Comparison of ENCODE assay signal across 10 cellular contexts in genomic region chr16:252366-253337, GRCh38. TPM values are rescaled to one million over a fixed set of nuclear protein-coding genes. Genes with fewer than 3 reads are reported as not detected.
DNase-seq lines count a peak whose midpoint lies in the region; TF ChIP-seq lines count a peak whose summit lies in the region.
"Had no signal": no experiment of that assay in that cellular context is flagged by ENCODE, and none has a peak within 500 bp of the region (broad histone marks: within the 10 kb centered on the region; RNA-seq: fewer than 3 reads in every experiment).

No MANE protein-coding gene starts in this region.

- H3K9me3 ChIP-seq in stomach (no peaks in the 10 kb centered on the region), MG63 (no peaks in the 10 kb centered on the region)
- H3K9me3 ChIP-seq: A549 had no signal

- H3K9me3 Mint-ChIP-seq in activated T-cell treated with anti-CD3 and anti-CD28 coated beads, Interleukin-2, amount 50 U/mL, for 24 hours, result no peaks in the 10 kb centered on the region

- H3K27ac Mint-ChIP-seq in activated T-cell treated with anti-CD3 and anti-CD28 coated beads, Interleukin-2, amount 50 U/mL, for 24 hours, result peak overlapping the region; percentile 76

- no peak for TF ChIP-seq EP300 in stomach (IDR thresholded peaks at IDR 0.05)

- H3K27me3 ChIP-seq in stomach, result no peaks in the 10 kb centered on the region
- no peaks in the 10 kb centered on the region for H3K27me3 ChIP-seq in MG63

- no peaks in the 10 kb centered on the region for H3K27me3 Mint-ChIP-seq in activated T-cell treated with anti-CD3 and anti-CD28 coated beads, Interleukin-2, amount 50 U/mL, for 24 hours

- intact Hi-C loops in stomach (cut with DNase I; ENCODE audit: low total_unique reads), result no loop called here

- WGBS in stomach, 5 donors, result 33 to 53% (median 39%) methylated on average over 30 of the region's 30 CpGs

- peak overlapping the region; percentile 61 for H3K4me3 Mint-ChIP-seq in activated T-cell treated with anti-CD3 and anti-CD28 coated beads, Interleukin-2, amount 50 U/mL, for 24 hours

- DNase-seq in activated CD4-positive, alpha-beta T cell treated with anti-CD3 and anti-CD28 coated beads for 48 hours, result peak; percentile 38
- no peak for DNase-seq in activated CD4-positive, alpha-beta T cell treated with anti-CD3 and anti-CD28 coated beads, Interleukin-2, amount 50 U/mL, for 4 hours
- peak; percentile 46 for DNase-seq in activated T-cell treated with anti-CD3 and anti-CD28 coated beads, Interleukin-2, amount 50 U/mL, for 24 hours
- peak; percentile 33 for DNase-seq in iris pigment epithelial cell (ENCODE audit: low read depth)
- DNase-seq in stomach, result no peak
- no peak for DNase-seq in erythroblast (lab: John Stamatoyannopoulos, UW)
- DNase-seq in MG63, result no peak
- no peak for DNase-seq in superior temporal gyrus (ENCODE audit: extremely low spot score)

- H3K4me1 ChIP-seq in stomach, result peaks cover 6 to 34% (median 25%) of the 10 kb centered on the region in 4 donors
- H3K4me1 ChIP-seq: parathyroid adenoma had no signal

- TF ChIP-seq POLR2A in stomach (IDR thresholded peaks at IDR 0.05) (no peak), erythroblast (IDR thresholded peaks at IDR 0.05; ENCODE audit: low read length) (no peak)

- peaks cover 37% of the 10 kb centered on the region for H3K36me3 Mint-ChIP-seq in activated T-cell treated with anti-CD3 and anti-CD28 coated beads, Interleukin-2, amount 50 U/mL, for 24 hours (ENCODE audit: low read depth)

- TF ChIP-seq CTCF in stomach (IDR thresholded peaks at IDR 0.05), result no peak

- peak overlapping the region; percentile 23 to 64 (median 51) for H3K27ac ChIP-seq in stomach
- H3K27ac ChIP-seq: A549, parathyroid adenoma had no signal

- peaks cover 35% of the 10 kb centered on the region for H3K4me1 Mint-ChIP-seq in activated T-cell treated with anti-CD3 and anti-CD28 coated beads, Interleukin-2, amount 50 U/mL, for 24 hours (ENCODE audit: low read depth)

- peaks cover 22 to 86% (median 57%) of the 10 kb centered on the region in 4 donors for H3K36me3 ChIP-seq in stomach
- H3K36me3 ChIP-seq in MG63, result peaks cover 22% of the 10 kb centered on the region

- H3K4me3 ChIP-seq in stomach (peak overlapping the region in 3 of 4 donors; percentile 1 to 10 (median 7)), MG63 (no peak overlapping the region)
- H3K4me3 ChIP-seq: A549 had no signal

RNA-seq across cellular contexts. Expression of gene FAM234A, which starts 18.0 kb away (rescaled TPM):
- 10 to 100 TPM; 14.6 to 87.2 (median 60.3) TPM for total RNA-seq in stomach
- polyA plus RNA-seq in stomach, result 10 to 100 TPM; 13.1 to 34.9 (median 29.5) TPM
- total RNA-seq in MG63 (2014; rRNA removed; shearing (Covaris generic); ENCODE audit: low replicate concordance), result 65.6 and 106 TPM in 2 replicates

RNA-seq across cellular contexts. Expression of gene RGS11, which starts 23.1 kb away (rescaled TPM):
- 10 to 100 TPM in 2 of 5 donors, 1 to 10 TPM in 3; 2.6 to 24.6 (median 7.0) TPM for total RNA-seq in stomach
- 10 to 100 TPM in 2 of 3 donors, 1 to 10 TPM in 1; 7.3 to 26.3 (median 11.9) TPM for polyA plus RNA-seq in stomach
- total RNA-seq in MG63 (2014; rRNA removed; shearing (Covaris generic); ENCODE audit: low replicate concordance), result not detected in 2 replicates

RNA-seq across cellular contexts. Expression of gene LUC7L, which starts 23.4 kb away (rescaled TPM):
- total RNA-seq in stomach, result 100 to 1,000 TPM; 100 to 221 (median 121) TPM
- polyA plus RNA-seq in stomach, result 100 to 1,000 TPM in 1 of 3 donors, 10 to 100 TPM in 2; 77.5 to 108 (median 82.2) TPM
- total RNA-seq in MG63 (2014; rRNA removed; shearing (Covaris generic); ENCODE audit: low replicate concordance), result 45.1 and 58.4 TPM in 2 replicates

RNA-seq across cellular contexts. Expression of gene ARHGDIG, which starts 27.7 kb away (rescaled TPM):
- 10 to 100 TPM in 2 of 5 donors, 1 to 10 TPM in 2, not detected in 1; 3.1 to 39.7 (median 11.0) TPM for total RNA-seq in stomach
- polyA plus RNA-seq in stomach, result 10 to 100 TPM in 1 of 3 donors, 1 to 10 TPM in 2; 5.2 to 50.4 (median 9.6) TPM
- total RNA-seq in MG63 (2014; rRNA removed; shearing (Covaris generic); ENCODE audit: low replicate concordance), result 5.9 TPM in 1 of 2 replicates, not detected in the other

RNA-seq across cellular contexts. Expression of gene PDIA2, which starts 30.3 kb away (rescaled TPM):
- 100 to 1,000 TPM in 1 of 5 donors, 10 to 100 TPM in 3, not detected in 1; 32.3 to 118 (median 65.1) TPM for total RNA-seq in stomach
- 100 to 1,000 TPM; 142 to 932 (median 584) TPM for polyA plus RNA-seq in stomach
- total RNA-seq in MG63 (2014; rRNA removed; shearing (Covaris generic); ENCODE audit: low replicate concordance), result 3.1 TPM in 1 of 2 replicates, not detected in the other

Comparison
In these comparisons a context has a peak if more than half of its experiments do, and no peak if none do; other contexts are left out.
1. DNase-seq: peak in activated CD4-positive, alpha-beta T cell treated with anti-CD3 and anti-CD28 coated beads for 48 hours (single experiment), activated T-cell treated with anti-CD3 and anti-CD28 coated beads, Interleukin-2, amount 50 U/mL, for 24 hours (single experiment) and iris pigment epithelial cell (single experiment); none in activated CD4-positive, alpha-beta T cell treated with anti-CD3 and anti-CD28 coated beads, Interleukin-2, amount 50 U/mL, for 4 hours (0 of 2), stomach (single experiment), erythroblast (0 of 2), MG63 (single experiment) and superior temporal gyrus (single experiment).